ENCODE assay signal across 8 cellular contexts in genomic region chr7:140512317-140513000, GRCh38. TPM values are rescaled to one million over a fixed set of nuclear protein-coding genes. Genes with fewer than 3 reads are reported as not detected.
DNase-seq lines count a peak whose midpoint lies in the region; TF ChIP-seq lines count a peak whose summit lies in the region.

No MANE protein-coding gene starts in this region.

- no peaks in the 10 kb centered on the region for H3K27me3 ChIP-seq in ovary

- DNase-seq in HUDEP-2 (lab: John Stamatoyannopoulos, UW; ENCODE audit: unreplicated experiment in 76 of 76) (peak in 74 of 76 experiments; percentile 25 to 87 (median 75)), NCI-H345 (lab: John Stamatoyannopoulos, UW) (peak; percentile 79), cardiac fibroblast (ENCODE audit: low read depth in 2 of 2) (peak; percentile 16 to 20), ovary (peak in 4 of 5 donors; percentile 27 to 58 (median 34)), coronary artery (ENCODE audit: low spot score) (no peak), UCSD-AML1 (lab: John Stamatoyannopoulos, UW; ENCODE audit: unreplicated experiment) (no peak), EL (no peak), germinal center (ENCODE audit: low spot score) (no peak)

- intact Hi-C loops in ovary (cut with DNase I), result no loop called here

- H3K27ac ChIP-seq in ovary, result no peak overlapping the region
- H3K27ac ChIP-seq in coronary artery, result no peak overlapping the region

- no peak for TF ChIP-seq CTCF in cardiac fibroblast (IDR thresholded peaks at IDR 0.05; ENCODE audit: low read depth, low read length)
- no peak for TF ChIP-seq CTCF in ovary (IDR thresholded peaks at IDR 0.05)
- TF ChIP-seq CTCF in coronary artery (IDR thresholded peaks at IDR 0.05), result no peak

- H3K4me3 ChIP-seq in cardiac fibroblast (replicated peaks in 1 of 2; ENCODE audit: low read depth in 2 of 2, low read length in 2 of 2), result no peak overlapping the region
- no peak overlapping the region for H3K4me3 ChIP-seq in ovary
- H3K4me3 ChIP-seq in coronary artery, result no peak overlapping the region

- no peaks in the 10 kb centered on the region for H3K36me3 ChIP-seq in ovary

- no peak for TF ChIP-seq EP300 in ovary (IDR thresholded peaks at IDR 0.05)

- 24 to 37% (median 33%) methylated on average over 9 of the region's 9 CpGs for WGBS in ovary, 3 donors

- no peaks in the 10 kb centered on the region for H3K9me3 ChIP-seq in ovary

- no peaks in the 10 kb centered on the region for H3K4me1 ChIP-seq in ovary (ENCODE audit: insufficient read depth)

- TF ChIP-seq POLR2A in ovary (IDR thresholded peaks at IDR 0.05), result no peak

RNA-seq across cellular contexts. Expression of gene MKRN1, which starts 33.2 kb away (rescaled TPM):
- total RNA-seq in ovary, result 10 to 100 TPM; 42.0 to 91.0 (median 73.6) TPM
- 100 to 1,000 TPM in 1 of 2 donors, 10 to 100 TPM in 1; 60.3 to 124 TPM for polyA plus RNA-seq in ovary

Comparison
In these comparisons a context has a peak if more than half of its experiments do, and no peak if none do; other contexts are left out.
1. DNase-seq: peak in HUDEP-2 (74 of 76), NCI-H345 (single experiment), cardiac fibroblast (2 of 2) and ovary (4 of 5); none in coronary artery (single experiment), UCSD-AML1 (single experiment), EL (single experiment) and germinal center (single experiment).